Comparison of ENCODE assay signal across 1 cellular context in the genomic region with DNA sequence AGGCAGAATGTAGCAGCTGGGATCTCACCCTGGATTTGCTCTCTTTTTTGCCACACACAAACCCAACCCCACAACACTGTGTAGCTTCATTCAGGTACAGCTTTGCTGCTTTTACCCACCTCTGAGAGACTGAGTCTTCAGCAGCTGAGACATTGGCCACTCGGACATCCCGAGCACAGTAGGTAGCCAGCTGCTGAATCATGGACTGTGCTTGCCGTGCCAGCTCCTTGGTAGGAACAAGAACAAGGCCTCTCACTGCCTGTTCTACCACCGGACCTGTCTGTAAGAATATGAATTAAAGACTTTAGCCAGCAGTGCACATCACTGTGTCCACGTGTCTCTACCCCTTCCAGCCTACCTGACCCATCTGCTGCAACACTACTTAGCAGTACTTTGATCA.
TF ChIP-seq lines count a peak whose summit lies in the region.

No MANE protein-coding gene starts in this region.

TF ChIP-seq in endothelial cell of umbilical vein, 7 proteins besides CTCF, POLR2A, EP300 and RAD21:
- TF ChIP-seq, protein P1, sequence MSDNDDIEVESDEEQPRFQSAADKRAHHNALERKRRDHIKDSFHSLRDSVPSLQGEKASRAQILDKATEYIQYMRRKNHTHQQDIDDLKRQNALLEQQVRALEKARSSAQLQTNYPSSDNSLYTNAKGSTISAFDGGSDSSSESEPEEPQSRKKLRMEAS (IDR thresholded peaks at IDR 0.05; ENCODE audit: insufficient read depth, insufficient read length), result no peak
- TF ChIP-seq GATA2 (IDR thresholded peaks at IDR 0.05; ENCODE audit: insufficient read depth, insufficient read length, low read depth, low read length) (no peak), POLR2AphosphoS5 (IDR thresholded peaks at IDR 0.05; ENCODE audit: insufficient read depth, low read depth, low read length) (no peak), FOS (IDR thresholded peaks at IDR 0.05; ENCODE audit: borderline replicate concordance, insufficient read depth, low read length) (no peak), EZH2 (IDR thresholded peaks at IDR 0.05; ENCODE audit: borderline replicate concordance, low read depth, low read length, severe bottlenecking) (no peak), JUN (IDR thresholded peaks at IDR 0.05; ENCODE audit: borderline replicate concordance, insufficient read depth, insufficient read length, low read depth) (no peak), MYC (IDR thresholded peaks at IDR 0.05; ENCODE audit: low read depth, low read length) (no peak)
